13 cellular contexts compared by ENCODE assay signal in the genomic region with DNA sequence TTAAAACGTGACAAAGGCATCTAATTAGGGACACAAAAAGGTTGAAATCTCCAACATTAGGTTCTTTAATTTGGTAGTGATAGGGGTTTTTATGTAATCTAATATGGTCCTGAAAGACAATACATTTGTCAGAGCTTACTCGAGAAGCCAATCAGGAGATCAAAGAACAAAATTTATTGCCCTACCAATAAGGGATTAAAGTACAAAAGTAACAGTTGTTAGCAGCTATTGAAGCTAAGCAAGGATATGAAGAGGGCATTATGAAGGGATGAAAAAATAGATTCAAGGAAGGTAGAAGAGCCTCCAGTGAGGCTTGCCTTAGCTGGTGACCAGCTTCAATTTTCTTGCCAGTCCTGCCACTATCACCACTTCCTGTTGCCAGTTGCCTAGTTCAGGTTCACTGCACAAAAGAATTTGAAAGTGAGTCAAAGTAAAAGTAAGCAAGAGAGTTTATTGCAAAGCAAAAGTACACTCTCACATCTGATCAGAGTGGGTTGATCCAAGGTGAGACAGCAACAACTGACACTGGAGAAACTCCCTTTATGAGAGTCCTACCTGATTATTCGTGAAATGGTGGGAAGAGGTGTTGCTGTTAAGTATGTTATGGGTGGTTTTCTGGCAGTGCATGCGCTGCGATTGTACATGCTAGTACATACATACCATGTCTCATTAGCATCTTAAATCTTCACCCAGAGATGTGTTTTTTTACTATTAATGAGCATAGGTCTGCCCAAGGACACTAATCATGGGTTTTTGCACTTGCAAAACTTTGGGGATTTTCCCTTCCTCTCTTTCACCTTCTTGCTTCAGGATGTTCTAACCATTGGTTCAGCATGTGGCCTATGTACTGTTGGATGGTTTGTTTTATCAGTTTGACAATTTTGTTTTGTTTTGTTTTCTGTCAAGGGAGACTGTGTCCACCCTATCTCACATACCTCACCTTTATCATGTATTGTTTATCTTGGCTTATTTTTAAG.
A peak's percentile ranks its signal among the peaks of the same experiment; 100 is the strongest.
DNase-seq lines count a peak whose midpoint lies in the region; ATAC-seq lines count a peak whose summit lies in the region.
"Had no signal": no experiment of that assay in that cellular context is flagged by ENCODE, and none has a peak within 500 bp of the region (broad histone marks: within the 10 kb centered on the region; RNA-seq: fewer than 3 reads in every experiment).

No MANE protein-coding gene starts in this region.

- ATAC-seq in GM19035 (IDR thresholded peaks at IDR 0.05; ENCODE audit: unreplicated experiment) = peak; percentile 70
- ATAC-seq in HG02678 (IDR thresholded peaks at IDR 0.05; ENCODE audit: unreplicated experiment) = peak; percentile 81
- ATAC-seq in HG03520 (IDR thresholded peaks at IDR 0.05; ENCODE audit: unreplicated experiment) = peak; percentile 65
- ATAC-seq in HG03521 (IDR thresholded peaks at IDR 0.05; ENCODE audit: unreplicated experiment) = no peak

- in situ Hi-C loops in ACHN (cut with HindIII; ENCODE audit: low pct_ligation_motif_present, low pct_unique_long_range_greater_than_20kb, low sequenced_read_pairs) = no loop called here

- DNase-seq in ACHN (peak; percentile 39), NCI-H1436 (lab: John Stamatoyannopoulos, UW) (no peak), NCI-H187 (lab: John Stamatoyannopoulos, UW) (no peak), NCI-H2171 treated with DMSO at 0.1 percent for 48 hours (lab: John Stamatoyannopoulos, UW) (no peak)
- DNase-seq: activated effector memory CD4-positive, alpha-beta T cell treated with anti-CD3 and anti-CD28 coated beads, Interleukin-2, amount 50 U/mL, for 16 hours; NCI-H1417; OCI-M1; posterior cingulate gyrus; upper lobe of left lung had no signal
